21 cellular contexts compared by ENCODE assay signal in genomic region chr11:82967381-82967780, GRCh38.
"Had no signal": no experiment of that assay in that cellular context is flagged by ENCODE, and none has a peak within 500 bp of the region (broad histone marks: within the 10 kb centered on the region; RNA-seq: fewer than 3 reads in every experiment).

No MANE protein-coding gene starts in this region.

- H3K9me3 ChIP-seq: SK-N-SH had no signal

- H3K9me2 ChIP-seq: SK-N-SH had no signal

- H3K9ac ChIP-seq: SK-N-SH had no signal

- DNase-seq: IMR-90, Kasumi-1, KG1, MM.1S, NCI-H1092 treated with DMSO at 0.1 percent for 48 hours, NCI-H1436, NCI-H1694 treated with DMSO at 0.1 percent for 48 hours, NCI-H1930, NCI-H2081, NCI-H2107, NCI-H2227 treated with DMSO at 0.1 percent for 48 hours, NCI-H524, NCI-H526 treated with DMSO at 0.1 percent for 48 hours, NCI-H748 treated with DMSO at 0.1 percent for 48 hours, PC-3, SHP77, SK-N-SH, SW 1271, T-cell had no signal

- H3K36me3 Mint-ChIP-seq: T-cell had no signal

- H3K4me2 ChIP-seq: SK-N-SH had no signal

- H3K4me3 Mint-ChIP-seq: T-cell had no signal

- H3K27me3 Mint-ChIP-seq: T-cell had no signal

- ATAC-seq: Panc1, PC-3, T-cell had no signal

- H3K27ac ChIP-seq: RWPE1 had no signal

- H3K9me3 Mint-ChIP-seq: T-cell had no signal

- H3K27ac Mint-ChIP-seq: T-cell had no signal
